ENCODE assay signal across 17 cellular contexts in the genomic region with DNA sequence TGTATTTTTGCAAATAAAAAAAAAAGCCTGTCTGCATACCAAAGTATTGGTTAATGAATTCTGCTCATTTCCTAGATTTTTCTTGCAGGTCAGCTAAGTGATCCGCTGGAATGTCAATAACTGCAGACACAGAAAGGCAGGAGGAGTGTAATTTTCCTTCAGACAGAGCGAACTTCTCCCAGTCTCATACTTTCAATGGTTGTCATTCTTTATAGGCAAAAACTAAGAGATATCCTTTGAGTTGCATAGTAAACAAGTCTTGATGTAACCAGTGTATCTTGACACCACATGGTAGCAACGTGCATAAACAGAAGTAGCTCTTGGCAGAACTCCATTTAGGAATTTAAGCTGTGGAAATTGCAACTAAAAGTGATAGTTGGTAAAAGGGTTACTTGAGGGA. TPM values are rescaled to one million over a fixed set of nuclear protein-coding genes. Genes with fewer than 3 reads are reported as not detected.
DNase-seq lines count a peak whose midpoint lies in the region; TF ChIP-seq lines count a peak whose summit lies in the region.
"Had no signal": no experiment of that assay in that cellular context is flagged by ENCODE, and none has a peak within 500 bp of the region (broad histone marks: within the 10 kb centered on the region; RNA-seq: fewer than 3 reads in every experiment).

No MANE protein-coding gene starts in this region.

- no peaks in the 10 kb centered on the region for H3K27me3 ChIP-seq in smooth muscle cell (ENCODE audit: low read depth)
- H3K27me3 ChIP-seq in GM23248 (replicated peaks; ENCODE audit: insufficient read depth): no peaks in the 10 kb centered on the region

- DNase-seq in GM04504 (ENCODE audit: low read depth): peak; percentile 7
- DNase-seq in choroid plexus epithelial cell (ENCODE audit: low read depth): peak; percentile 0
- peak; percentile 13 for DNase-seq in kidney tubule cell (ENCODE audit: low spot score)
- no peak for DNase-seq in smooth muscle cell (lab: John Stamatoyannopoulos, UW; ENCODE audit: unreplicated experiment)
- DNase-seq in stimulated activated CD4-positive, alpha-beta T cell treated with anti-CD3 and anti-CD28 coated beads, Interleukin-4, amount 100 ng/mL, for 4 hours: no peak
- DNase-seq in GM23248: no peak
- DNase-seq in NCI-H69 (lab: John Stamatoyannopoulos, UW): no peak
- DNase-seq: CD8-positive, alpha-beta T cell; DMS79 treated with DMSO at 0.1 percent for 48 hours; KG1; NCI-H1436 treated with DMSO at 0.1 percent for 48 hours; NCI-H2029 treated with DMSO at 0.1 percent for 48 hours; NCI-H510A treated with DMSO at 0.1 percent for 48 hours had no signal

- H3K4me2 ChIP-seq in smooth muscle cell (no peak overlapping the region), GM23248 (ENCODE audit: unreplicated experiment) (no peak overlapping the region)
- H3K4me2 ChIP-seq: BLaER1 had no signal

- H3F3A ChIP-seq in smooth muscle cell (ENCODE audit: low read depth) (no peaks in the 10 kb centered on the region), GM23248 (ENCODE audit: insufficient read depth) (no peaks in the 10 kb centered on the region)

- 50% methylated on average over 3 of the region's 3 CpGs for WGBS in smooth muscle cell (ENCODE audit: low lambda C conversion rate)
- 13 to 15% methylated on average over 3 of the region's 3 CpGs for WGBS in GM23248 (ENCODE audit: low coverage in 1 of 2, low lambda C conversion rate in 2 of 2, missing lambda C conversion rate in 2 of 2), 2 experiments

- no peak overlapping the region for H2AFZ ChIP-seq in smooth muscle cell (ENCODE audit: low read depth)
- no peak overlapping the region for H2AFZ ChIP-seq in GM23248

- H3K4me3 ChIP-seq in choroid plexus epithelial cell (ENCODE audit: low read depth, low read length) (no peak overlapping the region), smooth muscle cell (no peak overlapping the region), GM23248 (no peak overlapping the region)
- H3K4me3 ChIP-seq: BLaER1 had no signal

- H3K79me2 ChIP-seq in smooth muscle cell (ENCODE audit: low read depth): no peaks in the 10 kb centered on the region
- no peaks in the 10 kb centered on the region for H3K79me2 ChIP-seq in GM23248 (ENCODE audit: insufficient read depth)

- peaks cover 24% of the 10 kb centered on the region for H3K4me1 ChIP-seq in smooth muscle cell (ENCODE audit: low read depth)
- H3K4me1 ChIP-seq in GM23248 (ENCODE audit: insufficient read depth): no peaks in the 10 kb centered on the region
- H3K4me1 ChIP-seq: BLaER1 had no signal

- no peaks in the 10 kb centered on the region for H3K9me3 ChIP-seq in smooth muscle cell (replicated peaks; ENCODE audit: low read depth)
- H3K9me3 ChIP-seq in GM23248 (ENCODE audit: low read depth): no peaks in the 10 kb centered on the region
- H3K9me3 ChIP-seq: BLaER1 had no signal

- TF ChIP-seq CTCF in choroid plexus epithelial cell (conservative IDR thresholded peaks at IDR 0.05; ENCODE audit: low read depth, low read length) (no peak), smooth muscle cell (IDR thresholded peaks at IDR 0.05; ENCODE audit: borderline replicate concordance, insufficient read depth, poor library complexity, severe bottlenecking) (no peak)

- H3K36me3 ChIP-seq in smooth muscle cell (ENCODE audit: low read depth) (no peaks in the 10 kb centered on the region), GM23248 (ENCODE audit: low read depth) (no peaks in the 10 kb centered on the region)
- H3K36me3 ChIP-seq: BLaER1 had no signal

- H3K9ac ChIP-seq in smooth muscle cell (ENCODE audit: low read depth): no peak overlapping the region
- H3K9ac ChIP-seq in GM23248: no peak overlapping the region
- H3K9ac ChIP-seq: BLaER1 had no signal

- peak overlapping the region; percentile 49 for H3K27ac ChIP-seq in smooth muscle cell (ENCODE audit: low read depth)
- H3K27ac ChIP-seq in GM23248: no peak overlapping the region
- H3K27ac ChIP-seq: BLaER1 had no signal

- H4K20me1 ChIP-seq in smooth muscle cell (ENCODE audit: low read depth): no peaks in the 10 kb centered on the region
- no peaks in the 10 kb centered on the region for H4K20me1 ChIP-seq in GM23248 (ENCODE audit: insufficient read depth)
- H4K20me1 ChIP-seq: BLaER1 had no signal

- in situ Hi-C loops in GM23248 (cut with MboI): no loop called here

- H3K9me2 ChIP-seq in GM23248 (ENCODE audit: insufficient read depth): no peaks in the 10 kb centered on the region

RNA-seq across cellular contexts. Expression of gene CAPN6, which starts 8.2 kb away (rescaled TPM):
- 8.9 and 12.6 TPM in 2 replicates for total RNA-seq in smooth muscle cell
- polyA plus RNA-seq in smooth muscle cell (2.2 and 9.2 TPM in 2 replicates), GM23248 (2016; fragmentation: Nextera tagmentation; extraction: Ambion mirVana) (not detected in 2 replicates)
- not detected in 2 replicates for total RNA-seq in GM23248 (2014; rRNA removed; shearing (Covaris generic))
- total RNA-seq: CD8-positive, alpha-beta T cell; HepG2; M059J had no signal
- polyA plus RNA-seq: AG04450, HepG2 had no signal

Comparison
In these comparisons a context has a peak if more than half of its experiments do, and no peak if none do; other contexts are left out.
1. DNase-seq: peak in GM04504 (single experiment), choroid plexus epithelial cell (single experiment) and kidney tubule cell (single experiment); none in smooth muscle cell (single experiment), stimulated activated CD4-positive, alpha-beta T cell treated with anti-CD3 and anti-CD28 coated beads, Interleukin-4, amount 100 ng/mL, for 4 hours (0 of 2), GM23248 (single experiment) and NCI-H69 (single experiment).